ENCODE assay signal across 8 cellular contexts in genomic region chr1:36342426-36343185, GRCh38. TPM values are rescaled to one million over a fixed set of nuclear protein-coding genes. Genes with fewer than 3 reads are reported as not detected.
DNase-seq lines count a peak whose midpoint lies in the region; ATAC-seq and TF ChIP-seq lines count a peak whose summit lies in the region.

No MANE protein-coding gene starts in this region.

- H3K36me3 Mint-ChIP-seq in activated naive CD4-positive, alpha-beta T cell treated with anti-CD3 and anti-CD28 coated beads, Interleukin-2, amount 50 U/mL, for 72 hours: peaks cover 0 to 5% of the 10 kb centered on the region in 2 donors

- H4K20me1 ChIP-seq in smooth muscle cell (ENCODE audit: low read depth): no peaks in the 10 kb centered on the region

- H3K9me3 ChIP-seq in Peyer's patch (no peaks in the 10 kb centered on the region), smooth muscle cell (replicated peaks; ENCODE audit: low read depth) (no peaks in the 10 kb centered on the region)

- no peaks in the 10 kb centered on the region for H3K9me3 Mint-ChIP-seq in activated naive CD4-positive, alpha-beta T cell treated with anti-CD3 and anti-CD28 coated beads, Interleukin-2, amount 50 U/mL, for 72 hours

- H3K27me3 ChIP-seq in Peyer's patch (no peaks in the 10 kb centered on the region), smooth muscle cell (ENCODE audit: low read depth) (no peaks in the 10 kb centered on the region)

- no peak overlapping the region for H3K4me2 ChIP-seq in smooth muscle cell

- ATAC-seq in activated naive CD4-positive, alpha-beta T cell treated with anti-CD3 and anti-CD28 coated beads, Interleukin-2, amount 50 U/mL, for 72 hours: peak; percentile 80
- ATAC-seq in left cardiac atrium: peak; percentile 62 to 67
- ATAC-seq in HG02981 (IDR thresholded peaks at IDR 0.05; ENCODE audit: unreplicated experiment): no peak

- no peak for TF ChIP-seq POLR2A in Peyer's patch (IDR thresholded peaks at IDR 0.05)

- no peak overlapping the region for H3K9ac ChIP-seq in smooth muscle cell (ENCODE audit: low read depth)

- intact Hi-C loops in left cardiac atrium (cut with DNase I): loop anchor here in 1 of 2 donors (10.0 kb wide), 1 partner anchor 72 kb away; no protein-coding TSS in a partner anchor

- no peak overlapping the region for H3K4me3 ChIP-seq in Peyer's patch
- H3K4me3 ChIP-seq in smooth muscle cell: no peak overlapping the region

- DNase-seq in activated gamma-delta T cell treated with Interleukin-2 at 50 U/mL for 16 hours (peak; percentile 61), activated gamma-delta T cell (lab: John Stamatoyannopoulos, UW) (no peak), Peyer's patch (peak in 2 of 3 donors; percentile 55 to 75), left cardiac atrium (no peak), smooth muscle cell (lab: John Stamatoyannopoulos, UW; ENCODE audit: unreplicated experiment) (peak; percentile 6), 8988T (no peak)
- DNase-seq in activated naive CD4-positive, alpha-beta T cell treated with anti-CD3 and anti-CD28 coated beads, Interleukin-2, amount 50 U/mL, for 72 hours (ENCODE audit: low spot score in 2 of 2): peak in 1 of 2 donors; percentile 64

- H3K27ac ChIP-seq in Peyer's patch: no peak overlapping the region
- H3K27ac ChIP-seq in smooth muscle cell (ENCODE audit: low read depth): peak overlapping the region; percentile 62

- peak overlapping the region; percentile 16 to 54 for H3K27ac Mint-ChIP-seq in activated naive CD4-positive, alpha-beta T cell treated with anti-CD3 and anti-CD28 coated beads, Interleukin-2, amount 50 U/mL, for 72 hours

- H3K4me1 ChIP-seq in Peyer's patch (peaks cover 0 to 4% (median 0%) of the 10 kb centered on the region in 4 donors), smooth muscle cell (ENCODE audit: low read depth) (no peaks in the 10 kb centered on the region)

- 86% methylated on average over 10 of the region's 10 CpGs for WGBS in smooth muscle cell (ENCODE audit: low lambda C conversion rate)

- H3K79me2 ChIP-seq in smooth muscle cell (ENCODE audit: low read depth): no peaks in the 10 kb centered on the region

- peak; percentile 29 to 70 (median 63) for TF ChIP-seq CTCF in Peyer's patch (IDR thresholded peaks at IDR 0.05)
- TF ChIP-seq CTCF in smooth muscle cell (IDR thresholded peaks at IDR 0.05; ENCODE audit: borderline replicate concordance, insufficient read depth, poor library complexity, severe bottlenecking): peak; percentile 53

- H2AFZ ChIP-seq in smooth muscle cell (ENCODE audit: low read depth): no peak overlapping the region

- H3K36me3 ChIP-seq in Peyer's patch (peaks cover 0 to 67% (median 0%) of the 10 kb centered on the region in 3 donors), smooth muscle cell (ENCODE audit: low read depth) (no peaks in the 10 kb centered on the region)

- peaks cover 4% of the 10 kb centered on the region for H3F3A ChIP-seq in smooth muscle cell (ENCODE audit: low read depth)

RNA-seq across cellular contexts. Expression of gene EVA1B, which starts 19.2 kb away (rescaled TPM):
- total RNA-seq in Peyer's patch (10 to 100 TPM in 2 of 4 donors, 1 to 10 TPM in 2; 4.4 to 19.0 (median 11.4) TPM), left cardiac atrium (10 to 100 TPM; 15.6 to 16.7 TPM), smooth muscle cell (49.8 and 88.7 TPM in 2 replicates)
- total RNA-seq in activated naive CD4-positive, alpha-beta T cell treated with anti-CD3 and anti-CD28 coated beads, Interleukin-2, amount 50 U/mL, for 72 hours: 1 to 10 TPM; 2.0 to 4.2 TPM
- polyA plus RNA-seq in smooth muscle cell: 164 and 182 TPM in 2 replicates

RNA-seq across cellular contexts. Expression of gene SH3D21, which starts 36.4 kb away (rescaled TPM):
- total RNA-seq in Peyer's patch (10 to 100 TPM; 20.6 to 75.9 (median 24.8) TPM), left cardiac atrium (1 to 10 TPM; 2.5 to 3.0 TPM), smooth muscle cell (12.0 and 16.4 TPM in 2 replicates)
- total RNA-seq in activated naive CD4-positive, alpha-beta T cell treated with anti-CD3 and anti-CD28 coated beads, Interleukin-2, amount 50 U/mL, for 72 hours: 10 to 100 TPM in 1 of 2 donors, 1 to 10 TPM in 1; 4.4 to 47.1 TPM
- polyA plus RNA-seq in smooth muscle cell: 6.9 and 8.2 TPM in 2 replicates

RNA-seq across cellular contexts. Expression of gene STK40, which starts 43.1 kb away (rescaled TPM):
- total RNA-seq in Peyer's patch: 10 to 100 TPM; 14.0 to 30.2 (median 21.5) TPM
- total RNA-seq in activated naive CD4-positive, alpha-beta T cell treated with anti-CD3 and anti-CD28 coated beads, Interleukin-2, amount 50 U/mL, for 72 hours: 10 to 100 TPM; 25.9 to 42.0 TPM
- total RNA-seq in left cardiac atrium: 10 to 100 TPM; 69.2 to 77.8 TPM
- total RNA-seq in smooth muscle cell: 7.2 and 8.4 TPM in 2 replicates
- polyA plus RNA-seq in smooth muscle cell: 18.8 and 28.3 TPM in 2 replicates

RNA-seq across cellular contexts. Expression of gene LSM10, which starts 55.1 kb away (rescaled TPM):
- total RNA-seq in Peyer's patch (10 to 100 TPM; 25.5 to 42.9 (median 31.2) TPM), left cardiac atrium (10 to 100 TPM; 59.2 to 63.9 TPM), smooth muscle cell (6.9 and 12.2 TPM in 2 replicates)
- 10 to 100 TPM; 34.3 to 34.6 TPM for total RNA-seq in activated naive CD4-positive, alpha-beta T cell treated with anti-CD3 and anti-CD28 coated beads, Interleukin-2, amount 50 U/mL, for 72 hours
- polyA plus RNA-seq in smooth muscle cell: 59.4 and 72.9 TPM in 2 replicates

Comparison
In these comparisons a context has a peak if more than half of its experiments do, and no peak if none do; other contexts are left out.
1. DNase-seq: peak in activated gamma-delta T cell treated with Interleukin-2 at 50 U/mL for 16 hours (single experiment), Peyer's patch (2 of 3) and smooth muscle cell (single experiment); none in activated gamma-delta T cell (single experiment), left cardiac atrium (single experiment) and 8988T (single experiment).